Comparison of ENCODE assay signal across 1 cellular context in the genomic region with DNA sequence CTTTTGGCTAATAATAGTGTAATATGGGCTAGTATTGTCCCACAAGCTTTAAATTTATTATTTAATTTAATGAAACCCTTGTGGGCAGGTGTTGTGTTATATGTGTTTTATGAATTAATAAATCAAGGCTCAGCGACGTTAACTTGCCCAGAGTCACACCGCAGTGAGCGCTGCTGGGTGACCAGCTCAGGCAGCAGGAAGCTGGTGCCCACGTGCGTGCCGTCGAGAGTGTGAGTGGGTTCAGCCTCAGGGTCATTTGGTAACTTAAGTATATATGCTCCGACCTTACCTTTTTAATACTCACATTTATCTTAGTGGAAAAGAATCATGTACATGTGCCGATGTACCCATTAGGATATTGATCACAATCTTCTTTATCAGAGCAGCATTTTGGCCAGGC.
TF ChIP-seq lines count a peak whose summit lies in the region.

No MANE protein-coding gene starts in this region.

TF ChIP-seq in IMR-90, 13 proteins besides CTCF, POLR2A, EP300 and RAD21 (continued from another document):
- TF ChIP-seq RCOR1 (IDR thresholded peaks at IDR 0.05; ENCODE audit: insufficient replicate concordance, low read length) (no peak), NFE2L2 (IDR thresholded peaks at IDR 0.05; ENCODE audit: low read depth, low read length) (no peak), MAZ (IDR thresholded peaks at IDR 0.05; ENCODE audit: borderline replicate concordance, low read depth, low read length) (no peak)
- TF ChIP-seq, protein P1, sequence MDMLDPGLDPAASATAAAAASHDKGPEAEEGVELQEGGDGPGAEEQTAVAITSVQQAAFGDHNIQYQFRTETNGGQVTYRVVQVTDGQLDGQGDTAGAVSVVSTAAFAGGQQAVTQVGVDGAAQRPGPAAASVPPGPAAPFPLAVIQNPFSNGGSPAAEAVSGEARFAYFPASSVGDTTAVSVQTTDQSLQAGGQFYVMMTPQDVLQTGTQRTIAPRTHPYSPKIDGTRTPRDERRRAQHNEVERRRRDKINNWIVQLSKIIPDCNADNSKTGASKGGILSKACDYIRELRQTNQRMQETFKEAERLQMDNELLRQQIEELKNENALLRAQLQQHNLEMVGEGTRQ (IDR thresholded peaks at IDR 0.05; ENCODE audit: low read depth, low read length), result no peak
- TF ChIP-seq, protein P2, sequence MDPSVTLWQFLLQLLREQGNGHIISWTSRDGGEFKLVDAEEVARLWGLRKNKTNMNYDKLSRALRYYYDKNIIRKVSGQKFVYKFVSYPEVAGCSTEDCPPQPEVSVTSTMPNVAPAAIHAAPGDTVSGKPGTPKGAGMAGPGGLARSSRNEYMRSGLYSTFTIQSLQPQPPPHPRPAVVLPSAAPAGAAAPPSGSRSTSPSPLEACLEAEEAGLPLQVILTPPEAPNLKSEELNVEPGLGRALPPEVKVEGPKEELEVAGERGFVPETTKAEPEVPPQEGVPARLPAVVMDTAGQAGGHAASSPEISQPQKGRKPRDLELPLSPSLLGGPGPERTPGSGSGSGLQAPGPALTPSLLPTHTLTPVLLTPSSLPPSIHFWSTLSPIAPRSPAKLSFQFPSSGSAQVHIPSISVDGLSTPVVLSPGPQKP (IDR thresholded peaks at IDR 0.05; ENCODE audit: borderline replicate concordance, low read depth, low read length), result no peak
